8 cellular contexts compared by ENCODE assay signal in genomic region chr6:43644940-43645612, GRCh38. TPM values are rescaled to one million over a fixed set of nuclear protein-coding genes. Genes with fewer than 3 reads are reported as not detected.
DNase-seq lines count a peak whose midpoint lies in the region; ATAC-seq and TF ChIP-seq lines count a peak whose summit lies in the region.

TSS of gene RSPH9 (plus strand) at chr6:43645036. CDS start at chr6:43645099, 63 bp downstream.

- DNase-seq in DMS153 treated with DMSO at 0.1 percent for 48 hours (lab: John Stamatoyannopoulos, UW; ENCODE audit: unreplicated experiment): peak; percentile 10
- DNase-seq in activated CD4-positive, alpha-beta T cell treated with anti-CD3 and anti-CD28 coated beads for 1 hour: peak; percentile 48
- DNase-seq in dorsolateral prefrontal cortex: peak in 4 of 10 donors; percentile 38 to 57 (median 50)
- DNase-seq in lower lobe of right lung: peak; percentile 84
- peak; percentile 24 for DNase-seq in stimulated activated CD8-positive, alpha-beta memory T cell treated with anti-CD3 and anti-CD28 coated beads, Interleukin-15, amount 100 ng/mL, for 1 hour (ENCODE audit: low read depth)
- no peak for DNase-seq in NCI-H1436 treated with DMSO at 0.1 percent for 48 hours (lab: John Stamatoyannopoulos, UW)
- no peak for DNase-seq in NCI-H128 (lab: John Stamatoyannopoulos, UW; ENCODE audit: unreplicated experiment)

- H3K4me3 ChIP-seq in dorsolateral prefrontal cortex (peak within 1 kb of the TSS; percentile 2 to 68 (median 49)), lower lobe of right lung (peak within 1 kb of the TSS; percentile 61)

- no peaks in the 10 kb centered on the region for H3K27me3 ChIP-seq in dorsolateral prefrontal cortex
- H3K27me3 ChIP-seq in lower lobe of right lung (ENCODE audit: low read depth): no peaks in the 10 kb centered on the region

- ATAC-seq in HG03095 (IDR thresholded peaks at IDR 0.05; ENCODE audit: unreplicated experiment): peak; percentile 58
- ATAC-seq in lower lobe of right lung: peak; percentile 89 to 91

- no peaks in the 10 kb centered on the region for H3K9me3 ChIP-seq in lower lobe of right lung

- H3K36me3 ChIP-seq in lower lobe of right lung: peaks cover 28% of the 10 kb centered on the region

- H3K27ac ChIP-seq in dorsolateral prefrontal cortex (peak within 1 kb of the TSS in 2 of 59 donors; percentile 1 to 16), lower lobe of right lung (peak within 1 kb of the TSS; percentile 62)

- TF ChIP-seq CTCF in dorsolateral prefrontal cortex (IDR thresholded peaks at IDR 0.05 in 54 of 56, conservative IDR thresholded peaks at IDR 0.05 in 2 of 56; ENCODE audit: low read depth in 1 of 56, partially characterized antibody in 56 of 56): no peak
- TF ChIP-seq CTCF in lower lobe of right lung (IDR thresholded peaks at IDR 0.05): no peak

- H3K4me1 ChIP-seq in lower lobe of right lung: peaks cover 15% of the 10 kb centered on the region

- intact Hi-C loops in dorsolateral prefrontal cortex (cut with DNase I) (no loop called here), lower lobe of right lung (cut with DNase I) (no loop called here)

RNA-seq across cellular contexts. Expression of gene RSPH9, which starts in this region (rescaled TPM):
- 1 to 10 TPM in 7 of 120 experiments, under 1 TPM in 101, not detected in 12; 0.18 to 1.5 (median 0.52) TPM for total RNA-seq in dorsolateral prefrontal cortex
- 2.6 TPM for total RNA-seq in lower lobe of right lung

Comparison
In these comparisons a context has a peak if more than half of its experiments do, and no peak if none do; other contexts are left out.
1. DNase-seq: peak in DMS153 treated with DMSO at 0.1 percent for 48 hours (single experiment), activated CD4-positive, alpha-beta T cell treated with anti-CD3 and anti-CD28 coated beads for 1 hour (single experiment), lower lobe of right lung (single experiment) and stimulated activated CD8-positive, alpha-beta memory T cell treated with anti-CD3 and anti-CD28 coated beads, Interleukin-15, amount 100 ng/mL, for 1 hour (single experiment); none in NCI-H1436 treated with DMSO at 0.1 percent for 48 hours (single experiment) and NCI-H128 (single experiment).